Comparison of ENCODE assay signal across 1 cellular context in genomic region chr14:89955418-89956293, GRCh38.
TF ChIP-seq lines count a peak whose summit lies in the region.

Gene TDP1, plus strand, starts transcription at chr14:89955927. Its CDS starts 7,188 bp downstream, at chr14:89963115.

TF ChIP-seq in GM12878, 131 proteins besides CTCF, POLR2A, EP300 and RAD21 (continued from another document):
- TF ChIP-seq ZNF622 (IDR thresholded peaks at IDR 0.05) (no peak), RELB (IDR thresholded peaks at IDR 0.05; ENCODE audit: low read depth) (peak; percentile 97), LARP7 (IDR thresholded peaks at IDR 0.05) (peak; percentile 92), E4F1 (IDR thresholded peaks at IDR 0.05; ENCODE audit: borderline replicate concordance, partially characterized antibody) (peak; percentile 86), TBL1XR1 (IDR thresholded peaks at IDR 0.05; ENCODE audit: low read depth, low read length) (no peak), ETV6 (conservative IDR thresholded peaks at IDR 0.05 in 1 of 2, IDR thresholded peaks at IDR 0.05 in 1 of 2; ENCODE audit: borderline replicate concordance in 1 of 2, low read depth in 1 of 2) (no peak), SREBF2 (IDR thresholded peaks at IDR 0.05; ENCODE audit: low read length) (no peak), BACH1 (IDR thresholded peaks at IDR 0.05; ENCODE audit: borderline replicate concordance) (peak; percentile 72), BCL11A (IDR thresholded peaks at IDR 0.05; ENCODE audit: low read depth, low read length) (no peak), RELA (IDR thresholded peaks at IDR 0.05; ENCODE audit: borderline replicate concordance, partially characterized antibody) (peak; percentile 44), IRF5 (IDR thresholded peaks at IDR 0.05; ENCODE audit: borderline replicate concordance) (no peak), ZBTB40 (IDR thresholded peaks at IDR 0.05; ENCODE audit: borderline replicate concordance) (peak; percentile 72; the same call in 1 of the 2 replicates), CHD1 (IDR thresholded peaks at IDR 0.05; ENCODE audit: low read depth, low read length) (no peak), SKIL (IDR thresholded peaks at IDR 0.05; ENCODE audit: low read depth, poor library complexity, severe bottlenecking) (no peak)
